14 cellular contexts compared by ENCODE assay signal in genomic region chr7:48680996-48681395, GRCh38.
DNase-seq lines count a peak whose midpoint lies in the region; TF ChIP-seq lines count a peak whose summit lies in the region.
"Had no signal": no experiment of that assay in that cellular context is flagged by ENCODE, and none has a peak within 500 bp of the region (broad histone marks: within the 10 kb centered on the region; RNA-seq: fewer than 3 reads in every experiment).

No MANE protein-coding gene starts in this region.

- H3K27ac ChIP-seq in mesendoderm (ENCODE audit: low read depth, low read length), result no peak overlapping the region
- H3K27ac ChIP-seq: BLaER1 treated with 17β-estradiol and CSF1 and Interleukin-3, amounts not matched to agents 10 nM and 100 nM had no signal

- H3K79me2 ChIP-seq in mesendoderm (ENCODE audit: control insufficient read depth, insufficient read depth, low read length), result no peaks in the 10 kb centered on the region

- H4K5ac ChIP-seq in mesendoderm (ENCODE audit: low read length), result no peak overlapping the region

- H3K36me3 Mint-ChIP-seq in type B pancreatic cell, result no peaks in the 10 kb centered on the region

- DNase-seq in NCI-H748 (lab: John Stamatoyannopoulos, UW; ENCODE audit: unreplicated experiment), result peak; percentile 25
- DNase-seq in NCI-H748 treated with DMSO at 0.1 percent for 48 hours (lab: John Stamatoyannopoulos, UW), result no peak
- peak; percentile 28 for DNase-seq in astrocyte of the hippocampus (ENCODE audit: low read depth, low spot score)
- peak; percentile 5 for DNase-seq in mesendoderm
- DNase-seq in type B pancreatic cell (ENCODE audit: extremely low spot score, unreplicated experiment), result no peak
- DNase-seq in ecto neural progenitor cell (ENCODE audit: low spot score), result no peak
- DNase-seq in GM03348 (ENCODE audit: low spot score), result no peak
- DNase-seq in HK-2 (ENCODE audit: unreplicated experiment), result no peak
- DNase-seq: EL, HFFc6, MG63, NCI-H1105, NCI-H1694 treated with DMSO at 0.1 percent for 48 hours had no signal

- no peaks in the 10 kb centered on the region for H3K27me3 Mint-ChIP-seq in type B pancreatic cell

- no peak overlapping the region for H2BK15ac ChIP-seq in mesendoderm (replicated peaks; ENCODE audit: low read depth)

- H2BK120ac ChIP-seq in mesendoderm (ENCODE audit: low read depth, low read length), result no peak overlapping the region

- H3K56ac ChIP-seq in mesendoderm (ENCODE audit: low read length), result no peak overlapping the region

- no peaks in the 10 kb centered on the region for H3K27me3 ChIP-seq in mesendoderm (ENCODE audit: insufficient read depth, low read length, poor library complexity)
- H3K27me3 ChIP-seq: BLaER1 treated with 17β-estradiol and CSF1 and Interleukin-3, amounts not matched to agents 10 nM and 100 nM; MG63 had no signal

- no peak overlapping the region for H3K4ac ChIP-seq in mesendoderm (ENCODE audit: low read depth, low read length)

- no peak overlapping the region for H3K4me3 Mint-ChIP-seq in type B pancreatic cell
- H3K4me3 Mint-ChIP-seq: HFFc6 had no signal

- H3K9me3 Mint-ChIP-seq in type B pancreatic cell, result no peaks in the 10 kb centered on the region

- no peaks in the 10 kb centered on the region for H3K4me1 Mint-ChIP-seq in type B pancreatic cell (ENCODE audit: unreplicated experiment)

- H3K9ac ChIP-seq in mesendoderm (ENCODE audit: low read length), result no peak overlapping the region
- H3K9ac ChIP-seq: BLaER1 treated with 17β-estradiol and CSF1 and Interleukin-3, amounts not matched to agents 10 nM and 100 nM had no signal

- H4K8ac ChIP-seq in mesendoderm (ENCODE audit: low read depth, low read length), result no peak overlapping the region

- H3K79me1 ChIP-seq in mesendoderm (ENCODE audit: low read length), result no peaks in the 10 kb centered on the region

- WGBS in mesendoderm (ENCODE audit: extremely low coverage, insufficient coverage, low lambda C conversion rate), result no CpG with 5 or more reads among the region's 2 CpGs

- H3K27ac Mint-ChIP-seq in type B pancreatic cell, result peak overlapping the region; percentile 62
- H3K27ac Mint-ChIP-seq: HFFc6 had no signal

- TF ChIP-seq CTCF in type B pancreatic cell (conservative IDR thresholded peaks at IDR 0.05), result no peak

- H3K4me1 ChIP-seq in mesendoderm (ENCODE audit: control insufficient read depth, low read depth, low read length), result no peaks in the 10 kb centered on the region
- H3K4me1 ChIP-seq: BLaER1 treated with 17β-estradiol and CSF1 and Interleukin-3, amounts not matched to agents 10 nM and 100 nM had no signal

- no peak overlapping the region for H2BK5ac ChIP-seq in mesendoderm (ENCODE audit: low read length)

- no peak overlapping the region for H3K4me3 ChIP-seq in mesendoderm (ENCODE audit: low read length)
- H3K4me3 ChIP-seq: BLaER1 treated with 17β-estradiol and CSF1 and Interleukin-3, amounts not matched to agents 10 nM and 100 nM; MG63 had no signal

- H2AK5ac ChIP-seq in mesendoderm (ENCODE audit: low read length), result no peak overlapping the region

- no peak overlapping the region for H3K23ac ChIP-seq in mesendoderm (ENCODE audit: low read length)

- no peaks in the 10 kb centered on the region for H3K36me3 ChIP-seq in mesendoderm (ENCODE audit: control insufficient read depth, insufficient read depth, low read length)
- H3K36me3 ChIP-seq: BLaER1 treated with 17β-estradiol and CSF1 and Interleukin-3, amounts not matched to agents 10 nM and 100 nM; MG63 had no signal

- no peak overlapping the region for H3K4me2 ChIP-seq in mesendoderm (ENCODE audit: low read length)
- H3K4me2 ChIP-seq: BLaER1 treated with 17β-estradiol and CSF1 and Interleukin-3, amounts not matched to agents 10 nM and 100 nM had no signal

- no peak overlapping the region for H3K18ac ChIP-seq in mesendoderm (ENCODE audit: low read length)

Comparison
In these comparisons a context has a peak if more than half of its experiments do, and no peak if none do; other contexts are left out.
1. DNase-seq: peak in NCI-H748 (single experiment), astrocyte of the hippocampus (single experiment) and mesendoderm (single experiment); none in NCI-H748 treated with DMSO at 0.1 percent for 48 hours (single experiment), type B pancreatic cell (single experiment), ecto neural progenitor cell (single experiment), GM03348 (single experiment) and HK-2 (single experiment).